11 cellular contexts compared by ENCODE assay signal in the genomic region with DNA sequence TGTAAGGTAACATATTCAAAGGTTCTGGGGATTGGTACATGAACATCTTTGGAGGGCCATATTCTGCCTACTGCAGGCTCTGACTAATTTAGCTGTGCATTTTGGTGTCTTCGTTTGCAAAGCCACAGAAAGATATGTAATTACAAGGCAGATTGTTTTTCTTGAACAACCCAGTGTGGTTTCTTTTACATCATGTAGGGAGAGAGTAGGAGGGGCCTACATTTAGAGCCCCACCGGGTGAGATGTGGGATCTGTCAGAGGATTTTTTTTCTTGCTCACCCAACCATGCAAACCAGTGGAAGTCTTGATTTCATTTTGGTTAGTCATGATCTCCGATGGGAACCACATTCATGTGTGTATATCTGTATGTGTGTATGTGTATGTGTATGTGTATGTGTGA.
DNase-seq lines count a peak whose midpoint lies in the region; ATAC-seq and TF ChIP-seq lines count a peak whose summit lies in the region.
"Had no signal": no experiment of that assay in that cellular context is flagged by ENCODE, and none has a peak within 500 bp of the region (broad histone marks: within the 10 kb centered on the region; RNA-seq: fewer than 3 reads in every experiment).

No MANE protein-coding gene starts in this region.

- TF ChIP-seq EP300 in tibial nerve (IDR thresholded peaks at IDR 0.05): no peak

- 0 out of 2 replicates have a peak, but pooled peaks cover 1% of the 10 kb centered on the region for H3K27me3 ChIP-seq in Caco-2 (replicated peaks; ENCODE audit: control insufficient read depth, insufficient read depth, low read length)
- no peaks in the 10 kb centered on the region for H3K27me3 ChIP-seq in tibial nerve

- intact Hi-C loops in Caco-2 (cut with micrococcal nuclease; ENCODE audit: unreplicated experiment): no loop called here

- H3K9me3 Mint-ChIP-seq in activated T-helper 17 cell treated with anti-CD3 and anti-CD28 coated beads, Interleukin-2, amount 50 U/mL, for 72 hours: no peaks in the 10 kb centered on the region
- H3K9me3 Mint-ChIP-seq in Caco-2 (ENCODE audit: unreplicated experiment): no peaks in the 10 kb centered on the region
- H3K9me3 Mint-ChIP-seq: CD8-positive, alpha-beta T cell had no signal

- no peaks in the 10 kb centered on the region for H3K36me3 Mint-ChIP-seq in activated T-helper 17 cell treated with anti-CD3 and anti-CD28 coated beads, Interleukin-2, amount 50 U/mL, for 72 hours (ENCODE audit: low read depth)
- H3K36me3 Mint-ChIP-seq in Caco-2 (ENCODE audit: insufficient read depth, unreplicated experiment): no peaks in the 10 kb centered on the region
- H3K36me3 Mint-ChIP-seq: CD8-positive, alpha-beta T cell had no signal

- no peaks in the 10 kb centered on the region for H3K4me1 Mint-ChIP-seq in activated T-helper 17 cell treated with anti-CD3 and anti-CD28 coated beads, Interleukin-2, amount 50 U/mL, for 72 hours
- no peaks in the 10 kb centered on the region for H3K4me1 Mint-ChIP-seq in Caco-2 (ENCODE audit: low read depth, unreplicated experiment)

- H3K27ac ChIP-seq in tibial nerve: no peak overlapping the region

- H3K4me3 Mint-ChIP-seq in activated T-helper 17 cell treated with anti-CD3 and anti-CD28 coated beads, Interleukin-2, amount 50 U/mL, for 72 hours: peak overlapping the region; percentile 4
- no peak overlapping the region for H3K4me3 Mint-ChIP-seq in Caco-2 (ENCODE audit: unreplicated experiment)
- H3K4me3 Mint-ChIP-seq: CD8-positive, alpha-beta T cell had no signal

- in situ Hi-C loops in Caki2 (cut with HindIII; ENCODE audit: low pct_unique_long_range_greater_than_20kb, low sequenced_read_pairs): no loop called here

- H3K36me3 ChIP-seq in Caco-2 (ENCODE audit: control insufficient read depth, insufficient read depth, low read length) (no peaks in the 10 kb centered on the region), tibial nerve (no peaks in the 10 kb centered on the region)

- POLR2A ChIA-PET in Caco-2 (lab: Charles Lee): no interaction called here

- 79 to 80% methylated on average over 3 of the region's 3 CpGs for WGBS in tibial nerve, 2 donors

- H3K4me1 ChIP-seq in Caco-2: no peaks in the 10 kb centered on the region
- peaks cover 0 to 13% (median 4%) of the 10 kb centered on the region in 4 donors for H3K4me1 ChIP-seq in tibial nerve

- no TSS peak for BruUV-seq in Caco-2 (replicated peaks; lab: Mats Ljungman, UMichigan)

- CTCF ChIA-PET in Caco-2 (lab: Charles Lee): no interaction called here

- no peak for TF ChIP-seq POLR2A in tibial nerve (IDR thresholded peaks at IDR 0.05)

- TF ChIP-seq CTCF in Caco-2 (IDR thresholded peaks at IDR 0.05; ENCODE audit: insufficient read depth in 1 of 2, low read depth in 1 of 2, low read length in 1 of 2, severe bottlenecking in 1 of 2, unreplicated experiment in 1 of 2) (no peak), tibial nerve (IDR thresholded peaks at IDR 0.05) (no peak)

- H3K9me3 ChIP-seq in Caco-2 (no peaks in the 10 kb centered on the region), tibial nerve (no peaks in the 10 kb centered on the region)

- H3K4me3 ChIP-seq in Caco-2 (ENCODE audit: low read depth, low read length) (no peak overlapping the region), tibial nerve (no peak overlapping the region)

- peaks cover 11% of the 10 kb centered on the region for H3K27me3 Mint-ChIP-seq in activated T-helper 17 cell treated with anti-CD3 and anti-CD28 coated beads, Interleukin-2, amount 50 U/mL, for 72 hours
- H3K27me3 Mint-ChIP-seq in Caco-2 (ENCODE audit: insufficient read depth, unreplicated experiment): peaks cover 10% of the 10 kb centered on the region

- DNase-seq in Caki2 (ENCODE audit: low read depth): peak; percentile 45
- no peak for DNase-seq in epidermal melanocyte (ENCODE audit: insufficient read length, low spot score)
- DNase-seq in Caco-2: no peak
- DNase-seq in mesenteric fat pad (ENCODE audit: low spot score): no peak
- DNase-seq in tibial nerve (ENCODE audit: low spot score in 2 of 2): no peak
- DNase-seq: activated gamma-delta T cell; CD8-positive, alpha-beta T cell; effector CD4-positive, alpha-beta T cell had no signal

- ATAC-seq in GM19372 (IDR thresholded peaks at IDR 0.05; ENCODE audit: low read depth, unreplicated experiment): peak; percentile 75
- ATAC-seq in HG03060 (IDR thresholded peaks at IDR 0.05; ENCODE audit: low read depth, unreplicated experiment): peak; percentile 75
- peak; percentile 86 for ATAC-seq in activated T-helper 17 cell treated with anti-CD3 and anti-CD28 coated beads, Interleukin-2, amount 50 U/mL, for 72 hours (replicated peaks)
- ATAC-seq: CD8-positive, alpha-beta T cell had no signal

- peak overlapping the region; percentile 12 for H3K27ac Mint-ChIP-seq in activated T-helper 17 cell treated with anti-CD3 and anti-CD28 coated beads, Interleukin-2, amount 50 U/mL, for 72 hours
- H3K27ac Mint-ChIP-seq in Caco-2 (ENCODE audit: unreplicated experiment): no peak overlapping the region
- H3K27ac Mint-ChIP-seq: CD8-positive, alpha-beta T cell had no signal
